Comparison of ENCODE assay signal across 8 cellular contexts in genomic region chr1:160058087-160058486, GRCh38. TPM values are rescaled to one million over a fixed set of nuclear protein-coding genes. Genes with fewer than 3 reads are reported as not detected.
A peak's percentile ranks its signal among the peaks of the same experiment; 100 is the strongest.
DNase-seq lines count a peak whose midpoint lies in the region; FAIRE-seq and TF ChIP-seq lines count a peak whose summit lies in the region.
"Had no signal": no experiment of that assay in that cellular context is flagged by ENCODE, and none has a peak within 500 bp of the region (broad histone marks: within the 10 kb centered on the region; RNA-seq: fewer than 3 reads in every experiment).

No MANE protein-coding gene starts in this region.

- H3K79me2 ChIP-seq in fibroblast of lung (ENCODE audit: control insufficient read depth, insufficient read depth, low read length) = no peaks in the 10 kb centered on the region

- H3K4me3 ChIP-seq in AG04450 (ENCODE audit: low read depth, low read length) (no peak overlapping the region), fibroblast of lung (replicated peaks in 1 of 4; ENCODE audit: control extremely low read depth in 1 of 4, insufficient read depth in 1 of 4, low read depth in 3 of 4, low read length in 4 of 4) (no peak overlapping the region), kidney (ENCODE audit: low read length in 2 of 2) (no peak overlapping the region)

- H3K27ac ChIP-seq in AG04450 (ENCODE audit: low read depth, low read length) = no peak overlapping the region
- no peak overlapping the region for H3K27ac ChIP-seq in fibroblast of lung (ENCODE audit: insufficient read depth, low read length)
- no peak overlapping the region for H3K27ac ChIP-seq in kidney (ENCODE audit: low read depth in 2 of 2, low read length in 2 of 2)

- intact Hi-C loops in kidney (cut with DNase I) = no loop called here

- POLR2A ChIA-PET in AG04450 (lab: Yijun Ruan, JAX) = no interaction called here

- no peak overlapping the region for H3K4me2 ChIP-seq in fibroblast of lung (ENCODE audit: extremely low read depth, insufficient read depth, low read length)

- H4K20me1 ChIP-seq in fibroblast of lung (ENCODE audit: control insufficient read depth, extremely low read depth, insufficient read depth, low read length) = no peaks in the 10 kb centered on the region

- DNase-seq in AG04450 (ENCODE audit: low read depth, low spot score) (no peak), fibroblast of lung (ENCODE audit: low read depth in 2 of 2) (peak in 1 of 2 donors; percentile 6), GM12892 (ENCODE audit: insufficient read length) (no peak), T1000 (lab: John Stamatoyannopoulos, UW) (no peak), kidney (no peak)
- DNase-seq: naive B cell had no signal

- H3K36me3 ChIP-seq in fibroblast of lung (ENCODE audit: control insufficient read depth, insufficient read depth, low read length) = no peaks in the 10 kb centered on the region
- H3K36me3 ChIP-seq in kidney (ENCODE audit: control insufficient read depth in 1 of 2, insufficient read depth in 2 of 2, low read length in 2 of 2) = no peaks in the 10 kb centered on the region

- no peaks in the 10 kb centered on the region for H3K4me1 ChIP-seq in fibroblast of lung (ENCODE audit: control insufficient read depth, extremely low read depth, insufficient read depth, low read length)
- H3K4me1 ChIP-seq in kidney (ENCODE audit: control insufficient read depth in 1 of 2, insufficient read depth in 1 of 2, low read depth in 1 of 2, low read length in 2 of 2) = peaks cover 4 to 10% of the 10 kb centered on the region in 2 donors

- H2AFZ ChIP-seq in fibroblast of lung (ENCODE audit: low read length) = no peak overlapping the region

- 0 out of 2 replicates have a peak, but pooled peaks have one; percentile 7 for TF ChIP-seq CTCF in AG04450 (IDR thresholded peaks at IDR 0.05; ENCODE audit: low read depth, low read length)
- TF ChIP-seq CTCF in LNCAP (IDR thresholded peaks at IDR 0.05) = peak; percentile 21; the same call in 1 of the 2 replicates
- peak; percentile 24 to 35 for TF ChIP-seq CTCF in fibroblast of lung (conservative IDR thresholded peaks at IDR 0.05 in 1 of 2, IDR thresholded peaks at IDR 0.05 in 1 of 2; ENCODE audit: low read depth in 1 of 2, low read length in 2 of 2)
- TF ChIP-seq CTCF in kidney (IDR thresholded peaks at IDR 0.05; ENCODE audit: borderline replicate concordance, extremely low read depth, insufficient read depth) = no peak

- H3K9ac ChIP-seq in fibroblast of lung (ENCODE audit: insufficient read depth, low read length) (no peak overlapping the region), kidney (ENCODE audit: low read length in 2 of 2) (no peak overlapping the region)

- TF ChIP-seq POLR2A in GM12892 (IDR thresholded peaks at IDR 0.05; ENCODE audit: low read depth, low read length) = no peak

- H3K9me3 ChIP-seq in AG04450 (ENCODE audit: control insufficient read depth, insufficient read depth, low read length) (no peaks in the 10 kb centered on the region), fibroblast of lung (ENCODE audit: control insufficient read depth, insufficient read depth, low read depth, low read length) (no peaks in the 10 kb centered on the region), kidney (ENCODE audit: control insufficient read depth in 1 of 2, low read length in 2 of 2) (no peaks in the 10 kb centered on the region)

- CTCF ChIA-PET in AG04450 (lab: Charles Lee) = interaction anchor here (0.7 to 5.5 kb wide), 6 partner anchors 9 to 318 kb away, joined by 3 to 24 read pairs (median 5); partner anchors contain the start of gene KCNJ10

- H3K27me3 ChIP-seq in AG04450 (ENCODE audit: control insufficient read depth, insufficient read depth, low read length) (peaks cover 50% of the 10 kb centered on the region), fibroblast of lung (ENCODE audit: control insufficient read depth, insufficient read depth, low read length) (peaks cover 30% of the 10 kb centered on the region)

- FAIRE-seq in GM12892 (lab: Jason Lieb, UNC) (no peak), kidney (lab: Jason Lieb, UNC) (no peak)

RNA-seq across cellular contexts. Expression of gene KCNJ10, which starts 11.9 kb away (rescaled TPM):
- polyA plus RNA-seq in AG04450 (2011; rRNA removed) = not detected in 2 replicates
- not detected in 2 replicates for polyA minus RNA-seq in AG04450 (2011; rRNA and poly(A)+ RNA removed)
- not detected in 2 replicates for total RNA-seq in fibroblast of lung
- polyA plus RNA-seq in fibroblast of lung = not detected in 2 replicates
- polyA plus RNA-seq in fibroblast of lung (2012) = not detected in 2 replicates
- not detected in 2 replicates for polyA minus RNA-seq in fibroblast of lung (ENCODE audit: low replicate concordance)
- 0.15 TPM for polyA plus RNA-seq in GM12892 (2012; ENCODE audit: missing spikeins)
- 4.9 TPM for total RNA-seq in kidney
- polyA plus RNA-seq in kidney (ENCODE audit: insufficient read depth, low read depth, low replicate concordance) = 57.6 TPM
- total RNA-seq: T-helper 2 cell treated with Interferon-gamma antibody and Interleukin-4, amounts not matched to agents 100 ng/mL and 5 ng/mL, for 36 hours had no signal

RNA-seq across cellular contexts. Expression of gene KCNJ9, which starts 23.3 kb away (rescaled TPM):
- polyA plus RNA-seq in AG04450 (2011; rRNA removed) (not detected in 2 replicates), fibroblast of lung (not detected in 2 replicates), kidney (ENCODE audit: insufficient read depth, low read depth, low replicate concordance) (0.09 TPM)
- polyA minus RNA-seq in AG04450 (2011; rRNA and poly(A)+ RNA removed) = not detected in 2 replicates
- total RNA-seq in fibroblast of lung (under 0.01 TPM in 2 replicates), kidney (not detected)
- polyA plus RNA-seq in fibroblast of lung (2012) = not detected in 2 replicates
- not detected in 2 replicates for polyA minus RNA-seq in fibroblast of lung (ENCODE audit: low replicate concordance)
- polyA plus RNA-seq in GM12892 (2012; ENCODE audit: missing spikeins) = not detected
- total RNA-seq: T-helper 2 cell treated with Interferon-gamma antibody and Interleukin-4, amounts not matched to agents 100 ng/mL and 5 ng/mL, for 36 hours had no signal

RNA-seq across cellular contexts. Expression of gene PIGM, which starts 26.3 kb away (rescaled TPM):
- 5.1 and 6.6 TPM in 2 replicates for polyA plus RNA-seq in AG04450 (2011; rRNA removed)
- 2.6 and 3.4 TPM in 2 replicates for polyA minus RNA-seq in AG04450 (2011; rRNA and poly(A)+ RNA removed)
- total RNA-seq in fibroblast of lung = 4.1 and 4.5 TPM in 2 replicates
- polyA plus RNA-seq in fibroblast of lung = 6.4 and 6.7 TPM in 2 replicates
- polyA plus RNA-seq in fibroblast of lung (2012) = 4.3 and 5.4 TPM in 2 replicates
- polyA minus RNA-seq in fibroblast of lung (ENCODE audit: low replicate concordance) = 2.6 and 4.9 TPM in 2 replicates
- 2.4 TPM for polyA plus RNA-seq in GM12892 (2012; ENCODE audit: missing spikeins)
- 8.5 TPM for total RNA-seq in kidney
- 3.3 TPM for polyA plus RNA-seq in kidney (ENCODE audit: insufficient read depth, low read depth, low replicate concordance)

RNA-seq across cellular contexts. Expression of gene IGSF8, which starts 40.3 kb away (rescaled TPM):
- polyA plus RNA-seq in AG04450 (2011; rRNA removed) = 12.7 and 18.8 TPM in 2 replicates
- 7.3 and 13.1 TPM in 2 replicates for polyA minus RNA-seq in AG04450 (2011; rRNA and poly(A)+ RNA removed)
- 24.4 and 27.7 TPM in 2 replicates for total RNA-seq in fibroblast of lung
- polyA plus RNA-seq in fibroblast of lung = 6.2 and 6.5 TPM in 2 replicates
- 10.9 and 11.3 TPM in 2 replicates for polyA plus RNA-seq in fibroblast of lung (2012)
- 12.0 and 14.6 TPM in 2 replicates for polyA minus RNA-seq in fibroblast of lung (ENCODE audit: low replicate concordance)
- polyA plus RNA-seq in GM12892 (2012; ENCODE audit: missing spikeins) = 4.2 TPM
- total RNA-seq in kidney = 40.9 TPM
- polyA plus RNA-seq in kidney (ENCODE audit: insufficient read depth, low read depth, low replicate concordance) = 47.0 TPM

RNA-seq across cellular contexts. Expression of gene ATP1A2, which starts 57.5 kb away (rescaled TPM):
- polyA plus RNA-seq in AG04450 (2011; rRNA removed) (6.2 and 6.5 TPM in 2 replicates), fibroblast of lung (0.01 and 0.44 TPM in 2 replicates), kidney (ENCODE audit: insufficient read depth, low read depth, low replicate concordance) (5.5 TPM)
- polyA minus RNA-seq in AG04450 (2011; rRNA and poly(A)+ RNA removed) = 9.6 and 14.6 TPM in 2 replicates
- total RNA-seq in fibroblast of lung (1.8 and 32.9 TPM in 2 replicates), kidney (4.1 TPM)
- polyA plus RNA-seq in fibroblast of lung (2012) = 0.64 TPM in 1 of 2 replicates, not detected in the other
- polyA minus RNA-seq in fibroblast of lung (ENCODE audit: low replicate concordance) = 1.3 TPM in 1 of 2 replicates, not detected in the other
- polyA plus RNA-seq in GM12892 (2012; ENCODE audit: missing spikeins) = not detected
- total RNA-seq: T-helper 2 cell treated with Interferon-gamma antibody and Interleukin-4, amounts not matched to agents 100 ng/mL and 5 ng/mL, for 36 hours had no signal

Comparison
In these comparisons a context has a peak if more than half of its experiments do, and no peak if none do; other contexts are left out.
1. RNA of gene KCNJ10, which starts 11.9 kb away (polyA plus RNA-seq): 57.6 TPM in kidney (single experiment); not detected in fibroblast of lung and not detected in AG04450; every median in the first group is over 10 times any median in the second.